Comparison of ENCODE assay signal across 8 cellular contexts in genomic region chr1:97920275-97920831, GRCh38. TPM values are rescaled to one million over a fixed set of nuclear protein-coding genes. Genes with fewer than 3 reads are reported as not detected.
A peak's percentile ranks its signal among the peaks of the same experiment; 100 is the strongest.
DNase-seq lines count a peak whose midpoint lies in the region; ATAC-seq and TF ChIP-seq lines count a peak whose summit lies in the region.

No MANE protein-coding gene starts in this region.

- H4K20me1 ChIP-seq in KMS-11 (ENCODE audit: insufficient read depth) (no peaks in the 10 kb centered on the region), hepatocyte (ENCODE audit: insufficient read depth, poor library complexity, severe bottlenecking) (no peaks in the 10 kb centered on the region)

- H3K79me2 ChIP-seq in KMS-11 (ENCODE audit: insufficient read depth, low read depth) (peaks cover 50% of the 10 kb centered on the region), hepatocyte (peaks cover 4% of the 10 kb centered on the region)

- peaks cover 26% of the 10 kb centered on the region for H3K4me1 ChIP-seq in A673 (ENCODE audit: insufficient read depth, low read length, poor library complexity, severe bottlenecking)
- H3K4me1 ChIP-seq in KMS-11 (ENCODE audit: low read depth, poor library complexity, severe bottlenecking) = peaks cover 40% of the 10 kb centered on the region
- H3K4me1 ChIP-seq in hepatocyte (ENCODE audit: insufficient read depth) = no peaks in the 10 kb centered on the region
- peaks cover 0 to 26% (median 22%) of the 10 kb centered on the region in 4 donors for H3K4me1 ChIP-seq in sigmoid colon

- H3K36me3 Mint-ChIP-seq in activated naive CD4-positive, alpha-beta T cell treated with anti-CD3 and anti-CD28 coated beads, Interleukin-2, amount 50 U/mL, for 24 hours = peaks cover 1% of the 10 kb centered on the region

- no peaks in the 10 kb centered on the region for H3K9me2 ChIP-seq in hepatocyte (replicated peaks; ENCODE audit: insufficient read depth)

- H3K27ac Mint-ChIP-seq in activated naive CD4-positive, alpha-beta T cell treated with anti-CD3 and anti-CD28 coated beads, Interleukin-2, amount 50 U/mL, for 24 hours = peak overlapping the region; percentile 95

- H3K4me2 ChIP-seq in KMS-11 (peak overlapping the region; percentile 92), hepatocyte (peak overlapping the region; percentile 87)

- POLR2A ChIA-PET in A673 (lab: Charles Lee; ENCODE audit: low non-redundant PET) = no interaction called here

- CTCF ChIA-PET in A673 (lab: Charles Lee) = no interaction called here

- no peaks in the 10 kb centered on the region for H3K27me3 ChIP-seq in A673 (replicated peaks; ENCODE audit: insufficient read depth, low read depth, low read length, poor library complexity)
- H3K27me3 ChIP-seq in KMS-11 (ENCODE audit: insufficient read depth, low read depth) = no peaks in the 10 kb centered on the region
- H3K27me3 ChIP-seq in hepatocyte = peaks cover 4% of the 10 kb centered on the region
- no peaks in the 10 kb centered on the region for H3K27me3 ChIP-seq in sigmoid colon

- peak overlapping the region; percentile 94 for H3K4me3 Mint-ChIP-seq in activated naive CD4-positive, alpha-beta T cell treated with anti-CD3 and anti-CD28 coated beads, Interleukin-2, amount 50 U/mL, for 24 hours

- TF ChIP-seq POLR2A in sigmoid colon (IDR thresholded peaks at IDR 0.05) = no peak

- H3K4me3 ChIP-seq in A673 (ENCODE audit: low read depth, low read length, poor library complexity, severe bottlenecking) (peak overlapping the region; percentile 84), KMS-11 (IDR thresholded peaks at IDR 0.05; ENCODE audit: insufficient read depth, low read depth, low read length) (peak overlapping the region; percentile 85), hepatocyte (peak overlapping the region; percentile 89), sigmoid colon (peak overlapping the region; percentile 74 to 94 (median 92))

- H2AFZ ChIP-seq in KMS-11 (ENCODE audit: low read depth) (peak overlapping the region; percentile 95), hepatocyte (peak overlapping the region; percentile 97)

- H3K9ac ChIP-seq in KMS-11 = peak overlapping the region; percentile 78

- no peaks in the 10 kb centered on the region for H3K27me3 Mint-ChIP-seq in activated naive CD4-positive, alpha-beta T cell treated with anti-CD3 and anti-CD28 coated beads, Interleukin-2, amount 50 U/mL, for 24 hours

- H3K9me3 Mint-ChIP-seq in activated naive CD4-positive, alpha-beta T cell treated with anti-CD3 and anti-CD28 coated beads, Interleukin-2, amount 50 U/mL, for 24 hours = no peaks in the 10 kb centered on the region

- H3K27ac ChIP-seq in A673 (ENCODE audit: low read depth, low read length, poor library complexity, severe bottlenecking) = peak overlapping the region; percentile 67
- peak overlapping the region; percentile 80 for H3K27ac ChIP-seq in KMS-11
- peak overlapping the region; percentile 68 for H3K27ac ChIP-seq in hepatocyte
- H3K27ac ChIP-seq in sigmoid colon = peak overlapping the region; percentile 86 to 95 (median 94)

- TF ChIP-seq EP300 in sigmoid colon (IDR thresholded peaks at IDR 0.05) = no peak

- intact Hi-C loops in A673 (cut with micrococcal nuclease; ENCODE audit: unreplicated experiment) = loop anchor here (5.0 kb wide), 1 partner anchor 127 kb away; no protein-coding TSS in a partner anchor
- intact Hi-C loops in sigmoid colon (cut with DNase I) = no loop called here

- peak; percentile 50 for DNase-seq in A673 (ENCODE audit: low spot score)
- no peak for DNase-seq in hepatocyte (ENCODE audit: low spot score)
- DNase-seq in sigmoid colon = no peak
- DNase-seq in NCI-H1436 (lab: John Stamatoyannopoulos, UW) = no peak
- no peak for DNase-seq in HK-2 (ENCODE audit: unreplicated experiment)

- peaks cover 61% of the 10 kb centered on the region for H3K4me1 Mint-ChIP-seq in activated naive CD4-positive, alpha-beta T cell treated with anti-CD3 and anti-CD28 coated beads, Interleukin-2, amount 50 U/mL, for 24 hours

- ATAC-seq in GM19025 (IDR thresholded peaks at IDR 0.05; ENCODE audit: low read depth, unreplicated experiment) = peak; percentile 28

- TF ChIP-seq CTCF in A673 (conservative IDR thresholded peaks at IDR 0.05; ENCODE audit: low read depth, low read length) (no peak; the same call in 1 of the 2 replicates), KMS-11 (conservative IDR thresholded peaks at IDR 0.05; ENCODE audit: low read depth, low read length) (no peak), hepatocyte (IDR thresholded peaks at IDR 0.05; ENCODE audit: poor library complexity) (no peak), sigmoid colon (IDR thresholded peaks at IDR 0.05) (no peak)

- under 1% methylated on average over 19 of the region's 24 CpGs for WGBS in hepatocyte (ENCODE audit: low lambda C conversion rate, missing lambda C conversion rate)
- whole genome bisulfite sequencing in sigmoid colon, 2 donors = 0 to 1% methylated on average over 24 of the region's 24 CpGs

- H3K9me3 ChIP-seq in A673 (ENCODE audit: low read depth, low read length, poor library complexity, severe bottlenecking) = no peaks in the 10 kb centered on the region
- no peaks in the 10 kb centered on the region for H3K9me3 ChIP-seq in hepatocyte (ENCODE audit: low read depth)
- no peaks in the 10 kb centered on the region for H3K9me3 ChIP-seq in sigmoid colon

- H3K36me3 ChIP-seq in A673 (ENCODE audit: insufficient read depth, low read length, poor library complexity, severe bottlenecking) (no peaks in the 10 kb centered on the region), KMS-11 (ENCODE audit: insufficient read depth) (no peaks in the 10 kb centered on the region), hepatocyte (replicated peaks; ENCODE audit: insufficient read depth, low read depth) (no peaks in the 10 kb centered on the region), sigmoid colon (no peaks in the 10 kb centered on the region)

- BruUV-seq in A673 (replicated peaks; lab: Mats Ljungman, UMichigan) = no TSS peak

RNA-seq across cellular contexts. Expression of gene DPYD, which starts 0.5 kb away (rescaled TPM):
- total RNA-seq in A673 (2021) = 10.8 and 13.4 TPM in 2 replicates
- total RNA-seq in hepatocyte = 18.8 and 21.8 TPM in 2 replicates
- 5.2 and 7.5 TPM in 2 replicates for polyA plus RNA-seq in hepatocyte
- total RNA-seq in sigmoid colon = 10 to 100 TPM; 40.2 to 56.1 (median 49.3) TPM
- 1 to 10 TPM; 6.0 to 9.8 (median 7.2) TPM for polyA plus RNA-seq in sigmoid colon
